ENCODE assay signal across 11 cellular contexts in the genomic region with DNA sequence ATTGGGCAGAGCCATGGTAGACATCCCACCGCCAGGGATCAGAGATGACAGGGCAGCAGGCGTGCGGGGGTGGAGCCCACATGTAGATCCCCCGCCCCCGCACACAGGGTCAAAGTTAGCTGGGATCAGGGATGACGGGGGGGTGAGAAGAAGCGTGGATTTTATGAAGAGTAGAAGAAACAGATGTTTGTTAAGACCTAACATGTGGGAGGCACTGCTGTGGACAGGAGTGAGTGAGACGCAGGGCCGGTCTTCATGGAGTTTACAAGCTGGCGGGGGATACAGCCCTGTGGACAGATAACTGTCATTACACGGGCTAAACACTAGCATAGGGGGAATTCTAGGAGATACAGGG.
A peak's percentile ranks its signal among the peaks of the same experiment; 100 is the strongest.
DNase-seq lines count a peak whose midpoint lies in the region; ATAC-seq, FAIRE-seq and TF ChIP-seq lines count a peak whose summit lies in the region.
"Had no signal": no experiment of that assay in that cellular context is flagged by ENCODE, and none has a peak within 500 bp of the region (broad histone marks: within the 10 kb centered on the region; RNA-seq: fewer than 3 reads in every experiment).

No MANE protein-coding gene starts in this region.

- H3K4me3 ChIP-seq in AG04450 (ENCODE audit: low read depth, low read length) (0 out of 2 replicates have a peak overlapping the region, but pooled peaks have one; percentile 18), K562 (no peak overlapping the region), mesodermal cell (ENCODE audit: extremely low read depth, insufficient read depth, low read length, poor library complexity, severe bottlenecking) (no peak overlapping the region), ovary (no peak overlapping the region)
- H3K4me3 ChIP-seq: cardiac muscle cell had no signal

- H3K9me1 ChIP-seq in K562 (ENCODE audit: control insufficient read depth, insufficient read depth, low read length), result no peaks in the 10 kb centered on the region

- H3K9me3 Mint-ChIP-seq in HFFc6, result peaks cover 9% of the 10 kb centered on the region

- 0 out of 2 replicates have a peak, but pooled peaks cover 4% of the 10 kb centered on the region for H4K20me1 ChIP-seq in K562 (replicated peaks; ENCODE audit: control insufficient read depth, insufficient read depth, low read length)

- H3K36me3 Mint-ChIP-seq in HFFc6 (ENCODE audit: low read depth), result peaks cover 87% of the 10 kb centered on the region

- no peak overlapping the region; a peak in 1 of 4 replicates for H3K9ac ChIP-seq in K562 (ENCODE audit: insufficient read depth in 1 of 2, low read depth in 2 of 2, low read length in 2 of 2)

- no peak for DNase-seq in AG04450 (ENCODE audit: low read depth, low spot score)
- DNase-seq in HFFc6, result peak; percentile 58
- DNase-seq in K562 (ENCODE audit: extremely low read depth in 1 of 4, low spot score in 3 of 4), result peak in 2 of 4 experiments; percentile 60 to 63
- no peak for DNase-seq in ovary
- DNase-seq in NCI-H1048 (lab: John Stamatoyannopoulos, UW), result no peak
- DNase-seq in DMS79 (lab: John Stamatoyannopoulos, UW), result no peak
- DNase-seq: NCI-H146 had no signal

- no peak overlapping the region for H3K4me2 ChIP-seq in K562 (ENCODE audit: insufficient read depth, low read length)

- no peaks in the 10 kb centered on the region for H3K79me2 ChIP-seq in K562 (ENCODE audit: control insufficient read depth, insufficient read depth, low read length)

- no peaks in the 10 kb centered on the region for H3K9me3 ChIP-seq in AG04450 (ENCODE audit: control insufficient read depth, insufficient read depth, low read length)
- no peaks in the 10 kb centered on the region for H3K9me3 ChIP-seq in K562 (replicated peaks; ENCODE audit: control insufficient read depth, insufficient read depth, low read depth, low read length)
- no peaks in the 10 kb centered on the region for H3K9me3 ChIP-seq in mesodermal cell (ENCODE audit: control insufficient read depth, low read length)
- no peaks in the 10 kb centered on the region for H3K9me3 ChIP-seq in ovary

- BruUV-seq in K562 (replicated peaks; lab: Mats Ljungman, UMichigan), result no TSS peak

- ATAC-seq in K562, result peak; percentile 44
- ATAC-seq in HG03196 (IDR thresholded peaks at IDR 0.05; ENCODE audit: unreplicated experiment), result no peak

- intact Hi-C loops in K562 (cut with micrococcal nuclease) (no loop called here), ovary (cut with DNase I) (no loop called here)

- H3K27ac ChIP-seq in AG04450 (ENCODE audit: low read depth, low read length), result peak overlapping the region; percentile 93
- no peak overlapping the region for H3K27ac ChIP-seq in K562 (ENCODE audit: extremely low read depth, low read depth, low read length)
- H3K27ac ChIP-seq in mesodermal cell (ENCODE audit: low read depth, low read length, severe bottlenecking), result peak overlapping the region; percentile 98
- H3K27ac ChIP-seq in ovary, result peak overlapping the region in 1 of 2 donors; percentile 20
- H3K27ac ChIP-seq: cardiac muscle cell had no signal

- no peak for TF ChIP-seq CTCF in AG04450 (IDR thresholded peaks at IDR 0.05; ENCODE audit: low read depth, low read length)
- TF ChIP-seq CTCF in HFFc6 (IDR thresholded peaks at IDR 0.05), result no peak
- TF ChIP-seq CTCF in K562 (IDR thresholded peaks at IDR 0.05 in 2 of 3, conservative IDR thresholded peaks at IDR 0.05 in 1 of 3; ENCODE audit: insufficient read depth in 2 of 3, low read depth in 1 of 3, low read length in 3 of 3), result no peak
- TF ChIP-seq CTCF in ovary (IDR thresholded peaks at IDR 0.05), result no peak

- FAIRE-seq in K562 (lab: Jason Lieb, UNC), result no peak
- FAIRE-seq: islet of Langerhans had no signal

- POLR2A ChIA-PET in AG04450 (lab: Yijun Ruan, JAX) (interaction anchor here (0.5 to 1.3 kb wide), 2 partner anchors 8 to 22 kb away, joined by 3 read pairs; no protein-coding TSS in a partner anchor), K562 (lab: Yijun Ruan, JAX) (interaction anchor here (1.1 kb wide), 1 partner anchor 12 kb away, joined by 4 read pairs; no protein-coding TSS in a partner anchor)

- 67% methylated on average over 11 of the region's 11 CpGs for WGBS in K562 (ENCODE audit: insufficient coverage, low coverage, missing lambda C conversion rate)
- 92 to 93% methylated on average over 10 to 11 of the region's 11 CpGs for WGBS in mesodermal cell (ENCODE audit: insufficient coverage in 2 of 2), 2 experiments
- 61 to 64% (median 62%) methylated on average over 11 of the region's 11 CpGs for WGBS in ovary, 3 donors

- H3K4me3 Mint-ChIP-seq in HFFc6, result peak overlapping the region; percentile 75

- H3K36me3 ChIP-seq in K562 (ENCODE audit: control insufficient read depth, insufficient read depth, low read length) (no peaks in the 10 kb centered on the region; the same call in 2 of the 3 replicates), mesodermal cell (ENCODE audit: control insufficient read depth, insufficient read depth, low read length) (peaks cover 60% of the 10 kb centered on the region), ovary (no peaks in the 10 kb centered on the region)
- H3K36me3 ChIP-seq: cardiac muscle cell had no signal

- TF ChIP-seq EP300 in K562 (IDR thresholded peaks at IDR 0.05; ENCODE audit: low read length), result no peak
- no peak for TF ChIP-seq EP300 in ovary (IDR thresholded peaks at IDR 0.05)

- H3K4me1 ChIP-seq in K562 (replicated peaks in 1 of 2; ENCODE audit: control insufficient read depth in 2 of 2, insufficient read depth in 2 of 2, low read length in 2 of 2) (peaks cover 0 to 6% of the 10 kb centered on the region in 2 experiments; a peak in 2 of 5 replicates), mesodermal cell (ENCODE audit: control insufficient read depth, insufficient read depth, low read length, poor library complexity, severe bottlenecking) (peaks cover 80% of the 10 kb centered on the region), ovary (ENCODE audit: insufficient read depth) (peaks cover 9% of the 10 kb centered on the region)

- H3K27me3 ChIP-seq in AG04450 (ENCODE audit: control insufficient read depth, insufficient read depth, low read length) (no peaks in the 10 kb centered on the region), K562 (ENCODE audit: control insufficient read depth in 2 of 2, insufficient read depth in 2 of 2, low read length in 2 of 2) (no peaks in the 10 kb centered on the region), ovary (no peaks in the 10 kb centered on the region)
- H3K27me3 ChIP-seq: cardiac muscle cell had no signal

- no peak overlapping the region for H2AFZ ChIP-seq in K562 (ENCODE audit: low read depth, low read length)

- TF ChIP-seq POLR2A in K562 (conservative IDR thresholded peaks at IDR 0.05), result no peak
- no peak for TF ChIP-seq POLR2A in ovary (IDR thresholded peaks at IDR 0.05)

- H3K27ac Mint-ChIP-seq in HFFc6, result peak overlapping the region; percentile 94

- peaks cover 94% of the 10 kb centered on the region for H3K4me1 Mint-ChIP-seq in HFFc6 (ENCODE audit: low read depth)

- CTCF ChIA-PET in AG04450 (lab: Charles Lee) (interaction anchor here (0.6 to 1.5 kb wide), 2 partner anchors 9 to 97 kb away, joined by 3 to 9 read pairs; no protein-coding TSS in a partner anchor), K562 (lab: Yijun Ruan, JAX; ENCODE audit: low intra/inter-chr PET ratio) (no interaction called here)

- in situ Hi-C loops in K562 (cut with MboI), result loop anchor here (10.0 kb wide), 2 partner anchors 627 to 767 kb away; no protein-coding TSS in a partner anchor

- no peak for TF ChIP-seq RAD21 in K562 (CRISPR knock-in tag; conservative IDR thresholded peaks at IDR 0.05 in 1 of 2, IDR thresholded peaks at IDR 0.05 in 1 of 2)

- H3K27me3 Mint-ChIP-seq in HFFc6 (ENCODE audit: insufficient read depth), result peaks cover 61% of the 10 kb centered on the region

TF ChIP-seq in K562, 482 proteins besides CTCF, POLR2A, EP300 and RAD21:
- TF ChIP-seq ZNF41 (CRISPR knock-in tag; conservative IDR thresholded peaks at IDR 0.05), result no peak
- TF ChIP-seq, protein P1, sequence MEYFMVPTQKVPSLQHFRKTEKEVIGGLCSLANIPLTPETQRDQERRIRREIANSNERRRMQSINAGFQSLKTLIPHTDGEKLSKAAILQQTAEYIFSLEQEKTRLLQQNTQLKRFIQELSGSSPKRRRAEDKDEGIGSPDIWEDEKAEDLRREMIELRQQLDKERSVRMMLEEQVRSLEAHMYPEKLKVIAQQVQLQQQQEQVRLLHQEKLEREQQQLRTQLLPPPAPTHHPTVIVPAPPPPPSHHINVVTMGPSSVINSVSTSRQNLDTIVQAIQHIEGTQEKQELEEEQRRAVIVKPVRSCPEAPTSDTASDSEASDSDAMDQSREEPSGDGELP (CRISPR knock-in tag; IDR thresholded peaks at IDR 0.05; ENCODE audit: borderline replicate concordance), result 0 out of 2 replicates have a peak, but pooled peaks have one; percentile 7
- peak; percentile 88 for TF ChIP-seq EGR1 (conservative IDR thresholded peaks at IDR 0.05)
